In genomic region chr14:93047187-93047586, GRCh38 we compare ENCODE assay signal across 1 cellular context.
TF ChIP-seq lines count a peak whose summit lies in the region.

No MANE protein-coding gene starts in this region.

TF ChIP-seq in HEK293, 187 proteins besides CTCF, POLR2A, EP300 and RAD21 (continued from another document):
- peak; percentile 59; the same call in 1 of the 2 replicates for TF ChIP-seq ATF2 (tag by site-specific recombination; IDR thresholded peaks at IDR 0.05; ENCODE audit: low read depth)
